In the genomic region with DNA sequence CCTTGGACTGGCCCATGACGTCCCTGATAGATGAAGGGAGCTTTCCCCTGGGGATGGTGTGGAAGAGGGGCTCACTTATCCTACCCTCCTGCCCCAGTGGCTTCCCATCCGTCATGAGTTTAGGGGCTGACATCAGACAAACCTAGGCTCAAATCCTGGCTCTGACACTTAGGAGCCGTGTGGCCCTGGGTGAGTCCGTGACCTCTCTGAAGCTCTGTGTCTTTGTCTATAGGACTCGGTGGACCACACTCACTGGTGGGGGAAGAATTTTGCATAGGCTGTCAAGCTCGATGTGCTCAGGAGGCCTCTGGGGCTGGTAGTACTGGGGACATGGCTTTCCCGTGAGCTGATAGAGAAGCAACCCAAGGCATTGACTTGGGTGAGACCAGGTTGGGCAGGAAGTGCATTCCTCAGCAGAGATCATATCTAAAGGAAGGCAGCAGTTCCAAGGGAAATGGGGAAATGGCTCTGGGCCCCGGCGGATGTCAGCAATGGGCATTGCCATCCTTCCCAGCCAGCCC, we compare ENCODE assay signal across 8 cellular contexts. TPM values are rescaled to one million over a fixed set of nuclear protein-coding genes. Genes with fewer than 3 reads are reported as not detected.
DNase-seq lines count a peak whose midpoint lies in the region; ATAC-seq, FAIRE-seq and TF ChIP-seq lines count a peak whose summit lies in the region.

No MANE protein-coding gene starts in this region.

- TF ChIP-seq CTCF in HepG2 (CRISPR knock-in tag; IDR thresholded peaks at IDR 0.05): no peak

- CTCF ChIA-PET in HepG2 (lab: Yijun Ruan, JAX; ENCODE audit: low intra/inter-chr PET ratio, low total read pairs): no interaction called here

- no peak overlapping the region for H2AFZ ChIP-seq in HepG2 (ENCODE audit: low read length)

- no peaks in the 10 kb centered on the region for H3K9me3 ChIP-seq in HepG2 (ENCODE audit: low read length)

- peaks cover under 1% of the 10 kb centered on the region for H3K27me3 Mint-ChIP-seq in activated T-helper 2 cell treated with anti-CD3 and anti-CD28 coated beads, Interferon-gamma antibody, Interleukin-2, Interleukin-4, amounts not matched to agents 10 μg/mL and 5 μg/mL and 100 μg/mL, durations not matched to agents 14 hours and 24 hours and 36 hours (ENCODE audit: low read depth)

- TF ChIP-seq EP300 in HepG2 (IDR thresholded peaks at IDR 0.05; ENCODE audit: low read depth in 2 of 2, low read length in 2 of 2): no peak
- no peak for TF ChIP-seq EP300 in HepG2 (CRISPR knock-in tag; IDR thresholded peaks at IDR 0.05; ENCODE audit: borderline replicate concordance)

- no peak overlapping the region; the same call in 1 of the 2 replicates for H3K9ac ChIP-seq in HepG2 (ENCODE audit: insufficient read depth, low read depth, low read length)

- H3K27me3 ChIP-seq in HepG2 (ENCODE audit: control insufficient read depth in 1 of 2, insufficient read depth in 2 of 2, low read length in 2 of 2): peaks cover 2 to 13% of the 10 kb centered on the region in 2 experiments; a peak in 4 of 5 replicates

- no peaks in the 10 kb centered on the region for H4K20me1 ChIP-seq in HepG2 (ENCODE audit: insufficient read depth, low read length)

- ATAC-seq in HG02610 (IDR thresholded peaks at IDR 0.05; ENCODE audit: unreplicated experiment) (peak; percentile 32), HepG2 (peak; percentile 41), GM18858 (IDR thresholded peaks at IDR 0.05; ENCODE audit: unreplicated experiment) (no peak), GM21723 (IDR thresholded peaks at IDR 0.05; ENCODE audit: unreplicated experiment) (no peak)

- peaks cover 16% of the 10 kb centered on the region for H3K4me1 Mint-ChIP-seq in activated T-helper 2 cell treated with anti-CD3 and anti-CD28 coated beads, Interferon-gamma antibody, Interleukin-2, Interleukin-4, amounts not matched to agents 10 μg/mL and 5 μg/mL and 100 μg/mL, durations not matched to agents 14 hours and 24 hours and 36 hours (ENCODE audit: low read depth)

- FAIRE-seq in HepG2 (lab: Jason Lieb, UNC): no peak

- no peak for TF ChIP-seq RAD21 in HepG2 (CRISPR knock-in tag; IDR thresholded peaks at IDR 0.05)

- BruUV-seq in HepG2 (replicated peaks; lab: Mats Ljungman, UMichigan): no TSS peak

- in situ Hi-C loops in HepG2 (cut with HindIII; ENCODE audit: extremely low pct_ligation_motif_present, low pct_unique_long_range_greater_than_20kb): no loop called here

- POLR2A ChIA-PET in HepG2 (lab: Yijun Ruan, JAX): interaction anchor here (0.9 kb wide), 1 partner anchor 37 kb away, joined by 3 read pairs; no protein-coding TSS in a partner anchor

- H3K27ac ChIP-seq in HepG2 (ENCODE audit: extremely low read length, insufficient read depth, low read length): no peak overlapping the region

- intact Hi-C loops in activated T-helper 2 cell treated with anti-CD3 and anti-CD28 coated beads, Interferon-gamma antibody, Interleukin-2, Interleukin-4, amounts not matched to agents 10 μg/mL and 5 μg/mL and 100 μg/mL, durations not matched to agents 14 hours and 24 hours and 36 hours (cut with micrococcal nuclease): loop anchor here (1.0 to 5.0 kb wide), 2 partner anchors 9 to 48 kb away; partner anchors contain the start of gene ILF3
- intact Hi-C loops in HepG2 (cut with micrococcal nuclease; ENCODE audit: unreplicated experiment): no loop called here

- peak overlapping the region; percentile 84 for H3K4me2 ChIP-seq in HepG2 (ENCODE audit: low read depth, low read length)

- no peaks in the 10 kb centered on the region for H3K36me3 ChIP-seq in HepG2 (replicated peaks in 1 of 2; ENCODE audit: control insufficient read depth in 1 of 2, insufficient read depth in 2 of 2, low read length in 2 of 2)

- no peaks in the 10 kb centered on the region for H3K79me2 ChIP-seq in HepG2 (ENCODE audit: insufficient read depth, low read length)

- H3K4me3 Mint-ChIP-seq in activated T-helper 2 cell treated with anti-CD3 and anti-CD28 coated beads, Interferon-gamma antibody, Interleukin-2, Interleukin-4, amounts not matched to agents 10 μg/mL and 5 μg/mL and 100 μg/mL, durations not matched to agents 14 hours and 24 hours and 36 hours (ENCODE audit: low read depth): peak overlapping the region; percentile 97

- no peak for TF ChIP-seq POLR2A in HepG2 (IDR thresholded peaks at IDR 0.05; ENCODE audit: insufficient read depth in 1 of 2, low read depth in 2 of 2, low read length in 2 of 2)

- DNase-seq in CD1c-positive myeloid dendritic cell (ENCODE audit: extremely low spot score) (peak; percentile 33), HepG2 (ENCODE audit: low spot score) (no peak), ureter (ENCODE audit: low spot score) (peak; percentile 60), iPS-NIHi7 (ENCODE audit: extremely low spot score) (no peak)
- no peak for DNase-seq in activated T-helper 2 cell treated with anti-CD3 and anti-CD28 coated beads, Interferon-gamma antibody, Interleukin-2, Interleukin-4, amounts not matched to agents 10 μg/mL and 5 μg/mL and 100 μg/mL, durations not matched to agents 14 hours and 24 hours and 36 hours (ENCODE audit: low spot score)

- H3K27ac Mint-ChIP-seq in activated T-helper 2 cell treated with anti-CD3 and anti-CD28 coated beads, Interferon-gamma antibody, Interleukin-2, Interleukin-4, amounts not matched to agents 10 μg/mL and 5 μg/mL and 100 μg/mL, durations not matched to agents 14 hours and 24 hours and 36 hours: peak overlapping the region; percentile 100

- H3K4me1 ChIP-seq in HepG2 (ENCODE audit: insufficient read depth, low read length): peaks cover 28% of the 10 kb centered on the region

- WGBS in HepG2 (ENCODE audit: low lambda C conversion rate): 25% methylated on average over 6 of the region's 9 CpGs

- no peaks in the 10 kb centered on the region for H3K9me3 Mint-ChIP-seq in activated T-helper 2 cell treated with anti-CD3 and anti-CD28 coated beads, Interferon-gamma antibody, Interleukin-2, Interleukin-4, amounts not matched to agents 10 μg/mL and 5 μg/mL and 100 μg/mL, durations not matched to agents 14 hours and 24 hours and 36 hours

- peaks cover 11% of the 10 kb centered on the region for H3K36me3 Mint-ChIP-seq in activated T-helper 2 cell treated with anti-CD3 and anti-CD28 coated beads, Interferon-gamma antibody, Interleukin-2, Interleukin-4, amounts not matched to agents 10 μg/mL and 5 μg/mL and 100 μg/mL, durations not matched to agents 14 hours and 24 hours and 36 hours (ENCODE audit: low read depth)

- no peak overlapping the region; a peak in 1 of 6 replicates for H3K4me3 ChIP-seq in HepG2 (replicated peaks in 1 of 3; ENCODE audit: insufficient read depth in 1 of 3, low read depth in 2 of 3, low read length in 3 of 3)

RNA-seq across cellular contexts. Expression of gene AP1M2, which starts 17.4 kb away (rescaled TPM):
- total RNA-seq in activated T-helper 2 cell treated with anti-CD3 and anti-CD28 coated beads, Interferon-gamma antibody, Interleukin-2, Interleukin-4, amounts not matched to agents 10 μg/mL and 5 μg/mL and 100 μg/mL, durations not matched to agents 14 hours and 24 hours and 36 hours: not detected in 2 replicates
- 76.8 and 82.9 TPM in 2 replicates for total RNA-seq in HepG2 (2016; rRNA removed; fragmentation: Illumina TruSeq; extraction: Trizol)
- 118 and 125 TPM in 2 replicates for total RNA-seq in HepG2 (2016; cell fraction: cytosol; rRNA removed; fragmentation: Illumina TruSeq; extraction: Trizol; ENCODE audit: low read depth)
- total RNA-seq in HepG2 (2016; cell fraction: insoluble cytoplasmic fraction; rRNA removed; fragmentation: Illumina TruSeq; extraction: Trizol): 76.9 and 81.0 TPM in 2 replicates
- 155 and 171 TPM in 2 replicates for total RNA-seq in HepG2 (2016; cell fraction: membrane; rRNA removed; fragmentation: Illumina TruSeq; extraction: Trizol)
- 20.9 and 33.5 TPM in 2 replicates for total RNA-seq in HepG2 (2016; cell fraction: nucleus; rRNA removed; fragmentation: Illumina TruSeq; extraction: Trizol)
- polyA plus RNA-seq in HepG2 (2011; rRNA removed): 6.3 and 11.0 TPM in 2 replicates
- polyA plus RNA-seq in HepG2 (2011; cell fraction: cytosol; rRNA removed): 9.9 and 10.4 TPM in 2 replicates
- polyA plus RNA-seq in HepG2 (2011; cell fraction: nucleus; rRNA removed): 5.0 and 7.5 TPM in 2 replicates
- polyA plus RNA-seq in HepG2 (2012): 15.7 and 24.8 TPM in 2 replicates
- 112 and 122 TPM in 2 replicates for polyA plus RNA-seq in HepG2 (2016; cell fraction: cytosol; fragmentation: Illumina TruSeq; extraction: Trizol; ENCODE audit: low read depth)
- 68.0 and 75.6 TPM in 2 replicates for polyA plus RNA-seq in HepG2 (2016; cell fraction: insoluble cytoplasmic fraction; fragmentation: Illumina TruSeq; extraction: Trizol; ENCODE audit: low read depth)
- 140 and 148 TPM in 2 replicates for polyA plus RNA-seq in HepG2 (2016; cell fraction: membrane; fragmentation: Illumina TruSeq; extraction: Trizol; ENCODE audit: low read depth)
- polyA plus RNA-seq in HepG2 (2016; cell fraction: nucleus; fragmentation: Illumina TruSeq; extraction: Trizol; ENCODE audit: insufficient read depth, low read depth): 52.2 and 56.2 TPM in 2 replicates
- polyA minus RNA-seq in HepG2 (2011; rRNA and poly(A)+ RNA removed; ENCODE audit: low replicate concordance): 5.0 and 16.3 TPM in 2 replicates
- 3.0 and 5.1 TPM in 2 replicates for polyA minus RNA-seq in HepG2 (2011; cell fraction: cytosol; rRNA and poly(A)+ RNA removed)
- polyA minus RNA-seq in HepG2 (2011; cell fraction: nucleus; rRNA and poly(A)+ RNA removed): 1.2 and 3.2 TPM in 2 replicates
- total RNA-seq in ureter: 81.4 TPM

RNA-seq across cellular contexts. Expression of gene SLC44A2, which starts 20.8 kb away (rescaled TPM):
- total RNA-seq in activated T-helper 2 cell treated with anti-CD3 and anti-CD28 coated beads, Interferon-gamma antibody, Interleukin-2, Interleukin-4, amounts not matched to agents 10 μg/mL and 5 μg/mL and 100 μg/mL, durations not matched to agents 14 hours and 24 hours and 36 hours: 83.0 and 87.4 TPM in 2 replicates
- total RNA-seq in HepG2 (2016; rRNA removed; fragmentation: Illumina TruSeq; extraction: Trizol): 2.3 and 2.4 TPM in 2 replicates
- total RNA-seq in HepG2 (2016; cell fraction: cytosol; rRNA removed; fragmentation: Illumina TruSeq; extraction: Trizol; ENCODE audit: low read depth): 1.2 and 2.2 TPM in 2 replicates
- total RNA-seq in HepG2 (2016; cell fraction: insoluble cytoplasmic fraction; rRNA removed; fragmentation: Illumina TruSeq; extraction: Trizol): 1.5 and 2.5 TPM in 2 replicates
- total RNA-seq in HepG2 (2016; cell fraction: membrane; rRNA removed; fragmentation: Illumina TruSeq; extraction: Trizol): 3.0 and 3.4 TPM in 2 replicates
- total RNA-seq in HepG2 (2016; cell fraction: nucleus; rRNA removed; fragmentation: Illumina TruSeq; extraction: Trizol): 3.2 and 3.4 TPM in 2 replicates
- 5.6 and 7.2 TPM in 2 replicates for polyA plus RNA-seq in HepG2 (2011; rRNA removed)
- 5.4 and 5.7 TPM in 2 replicates for polyA plus RNA-seq in HepG2 (2011; cell fraction: cytosol; rRNA removed)
- 11.3 and 11.8 TPM in 2 replicates for polyA plus RNA-seq in HepG2 (2011; cell fraction: nucleus; rRNA removed)
- polyA plus RNA-seq in HepG2 (2012): 5.9 and 8.2 TPM in 2 replicates
- 2.5 and 2.6 TPM in 2 replicates for polyA plus RNA-seq in HepG2 (2016; cell fraction: cytosol; fragmentation: Illumina TruSeq; extraction: Trizol; ENCODE audit: low read depth)
- 1.9 and 2.2 TPM in 2 replicates for polyA plus RNA-seq in HepG2 (2016; cell fraction: insoluble cytoplasmic fraction; fragmentation: Illumina TruSeq; extraction: Trizol; ENCODE audit: low read depth)
- polyA plus RNA-seq in HepG2 (2016; cell fraction: membrane; fragmentation: Illumina TruSeq; extraction: Trizol; ENCODE audit: low read depth): 4.7 and 5.1 TPM in 2 replicates
- 8.1 and 8.5 TPM in 2 replicates for polyA plus RNA-seq in HepG2 (2016; cell fraction: nucleus; fragmentation: Illumina TruSeq; extraction: Trizol; ENCODE audit: insufficient read depth, low read depth)
- polyA minus RNA-seq in HepG2 (2011; rRNA and poly(A)+ RNA removed; ENCODE audit: low replicate concordance): 13.9 and 134 TPM in 2 replicates
- 5.3 and 8.4 TPM in 2 replicates for polyA minus RNA-seq in HepG2 (2011; cell fraction: cytosol; rRNA and poly(A)+ RNA removed)
- 5.4 and 9.6 TPM in 2 replicates for polyA minus RNA-seq in HepG2 (2011; cell fraction: nucleus; rRNA and poly(A)+ RNA removed)
- 381 TPM for total RNA-seq in ureter

RNA-seq across cellular contexts. Expression of gene CDKN2D, which starts 35.7 kb away (rescaled TPM):
- total RNA-seq in activated T-helper 2 cell treated with anti-CD3 and anti-CD28 coated beads, Interferon-gamma antibody, Interleukin-2, Interleukin-4, amounts not matched to agents 10 μg/mL and 5 μg/mL and 100 μg/mL, durations not matched to agents 14 hours and 24 hours and 36 hours: 45.9 and 46.9 TPM in 2 replicates
- 4.8 and 5.4 TPM in 2 replicates for total RNA-seq in HepG2 (2016; rRNA removed; fragmentation: Illumina TruSeq; extraction: Trizol)
- 4.1 and 5.0 TPM in 2 replicates for total RNA-seq in HepG2 (2016; cell fraction: cytosol; rRNA removed; fragmentation: Illumina TruSeq; extraction: Trizol; ENCODE audit: low read depth)
- 4.8 and 5.1 TPM in 2 replicates for total RNA-seq in HepG2 (2016; cell fraction: insoluble cytoplasmic fraction; rRNA removed; fragmentation: Illumina TruSeq; extraction: Trizol)
- total RNA-seq in HepG2 (2016; cell fraction: membrane; rRNA removed; fragmentation: Illumina TruSeq; extraction: Trizol): 7.2 and 8.5 TPM in 2 replicates
- 2.6 and 3.2 TPM in 2 replicates for total RNA-seq in HepG2 (2016; cell fraction: nucleus; rRNA removed; fragmentation: Illumina TruSeq; extraction: Trizol)
- 8.0 and 8.6 TPM in 2 replicates for polyA plus RNA-seq in HepG2 (2011; rRNA removed)
- 9.2 and 13.0 TPM in 2 replicates for polyA plus RNA-seq in HepG2 (2011; cell fraction: cytosol; rRNA removed)
- 7.4 and 7.6 TPM in 2 replicates for polyA plus RNA-seq in HepG2 (2011; cell fraction: nucleus; rRNA removed)
- 2.5 and 6.6 TPM in 2 replicates for polyA plus RNA-seq in HepG2 (2012)
- 6.2 and 7.7 TPM in 2 replicates for polyA plus RNA-seq in HepG2 (2016; cell fraction: cytosol; fragmentation: Illumina TruSeq; extraction: Trizol; ENCODE audit: low read depth)
- 6.3 and 8.0 TPM in 2 replicates for polyA plus RNA-seq in HepG2 (2016; cell fraction: insoluble cytoplasmic fraction; fragmentation: Illumina TruSeq; extraction: Trizol; ENCODE audit: low read depth)
- polyA plus RNA-seq in HepG2 (2016; cell fraction: membrane; fragmentation: Illumina TruSeq; extraction: Trizol; ENCODE audit: low read depth): 8.2 and 8.7 TPM in 2 replicates
- polyA plus RNA-seq in HepG2 (2016; cell fraction: nucleus; fragmentation: Illumina TruSeq; extraction: Trizol; ENCODE audit: insufficient read depth, low read depth): 11.5 and 12.4 TPM in 2 replicates
- 7.8 and 7.9 TPM in 2 replicates for polyA minus RNA-seq in HepG2 (2011; rRNA and poly(A)+ RNA removed; ENCODE audit: low replicate concordance)
- polyA minus RNA-seq in HepG2 (2011; cell fraction: cytosol; rRNA and poly(A)+ RNA removed): 1.8 and 2.3 TPM in 2 replicates
- polyA minus RNA-seq in HepG2 (2011; cell fraction: nucleus; rRNA and poly(A)+ RNA removed): 0.39 and 0.87 TPM in 2 replicates
- total RNA-seq in ureter: 5.4 TPM

RNA-seq across cellular contexts. Expression of gene KRI1, which starts 38.7 kb away (rescaled TPM):
- total RNA-seq in activated T-helper 2 cell treated with anti-CD3 and anti-CD28 coated beads, Interferon-gamma antibody, Interleukin-2, Interleukin-4, amounts not matched to agents 10 μg/mL and 5 μg/mL and 100 μg/mL, durations not matched to agents 14 hours and 24 hours and 36 hours: 66.7 and 69.5 TPM in 2 replicates
- 10.2 and 11.7 TPM in 2 replicates for total RNA-seq in HepG2 (2016; rRNA removed; fragmentation: Illumina TruSeq; extraction: Trizol)
- total RNA-seq in HepG2 (2016; cell fraction: cytosol; rRNA removed; fragmentation: Illumina TruSeq; extraction: Trizol; ENCODE audit: low read depth): 2.3 and 3.1 TPM in 2 replicates
- total RNA-seq in HepG2 (2016; cell fraction: insoluble cytoplasmic fraction; rRNA removed; fragmentation: Illumina TruSeq; extraction: Trizol): 8.4 and 12.8 TPM in 2 replicates
- 3.2 and 3.9 TPM in 2 replicates for total RNA-seq in HepG2 (2016; cell fraction: membrane; rRNA removed; fragmentation: Illumina TruSeq; extraction: Trizol)
- total RNA-seq in HepG2 (2016; cell fraction: nucleus; rRNA removed; fragmentation: Illumina TruSeq; extraction: Trizol): 9.0 and 10.0 TPM in 2 replicates
- 9.1 and 12.7 TPM in 2 replicates for polyA plus RNA-seq in HepG2 (2011; rRNA removed)
- polyA plus RNA-seq in HepG2 (2011; cell fraction: cytosol; rRNA removed): 4.8 and 4.9 TPM in 2 replicates
- 29.3 and 32.2 TPM in 2 replicates for polyA plus RNA-seq in HepG2 (2011; cell fraction: nucleus; rRNA removed)
- 12.5 and 15.9 TPM in 2 replicates for polyA plus RNA-seq in HepG2 (2012)
- polyA plus RNA-seq in HepG2 (2016; cell fraction: cytosol; fragmentation: Illumina TruSeq; extraction: Trizol; ENCODE audit: low read depth): 1.9 and 2.1 TPM in 2 replicates
- polyA plus RNA-seq in HepG2 (2016; cell fraction: insoluble cytoplasmic fraction; fragmentation: Illumina TruSeq; extraction: Trizol; ENCODE audit: low read depth): 11.0 and 12.8 TPM in 2 replicates
- polyA plus RNA-seq in HepG2 (2016; cell fraction: membrane; fragmentation: Illumina TruSeq; extraction: Trizol; ENCODE audit: low read depth): 3.0 and 4.1 TPM in 2 replicates
- 59.6 and 63.0 TPM in 2 replicates for polyA plus RNA-seq in HepG2 (2016; cell fraction: nucleus; fragmentation: Illumina TruSeq; extraction: Trizol; ENCODE audit: insufficient read depth, low read depth)
- 12.6 and 33.9 TPM in 2 replicates for polyA minus RNA-seq in HepG2 (2011; rRNA and poly(A)+ RNA removed; ENCODE audit: low replicate concordance)
- polyA minus RNA-seq in HepG2 (2011; cell fraction: cytosol; rRNA and poly(A)+ RNA removed): 5.1 and 8.9 TPM in 2 replicates
- 8.8 and 9.8 TPM in 2 replicates for polyA minus RNA-seq in HepG2 (2011; cell fraction: nucleus; rRNA and poly(A)+ RNA removed)
- 32.5 TPM for total RNA-seq in ureter

RNA-seq across cellular contexts. Expression of gene ILF3, which starts 49.6 kb away (rescaled TPM):
- total RNA-seq in activated T-helper 2 cell treated with anti-CD3 and anti-CD28 coated beads, Interferon-gamma antibody, Interleukin-2, Interleukin-4, amounts not matched to agents 10 μg/mL and 5 μg/mL and 100 μg/mL, durations not matched to agents 14 hours and 24 hours and 36 hours: 509 and 523 TPM in 2 replicates
- total RNA-seq in HepG2 (2016; rRNA removed; fragmentation: Illumina TruSeq; extraction: Trizol) (120 and 127 TPM in 2 replicates), ureter (331 TPM)
- 19.6 and 21.2 TPM in 2 replicates for total RNA-seq in HepG2 (2016; cell fraction: cytosol; rRNA removed; fragmentation: Illumina TruSeq; extraction: Trizol; ENCODE audit: low read depth)
- 113 and 122 TPM in 2 replicates for total RNA-seq in HepG2 (2016; cell fraction: insoluble cytoplasmic fraction; rRNA removed; fragmentation: Illumina TruSeq; extraction: Trizol)
- total RNA-seq in HepG2 (2016; cell fraction: membrane; rRNA removed; fragmentation: Illumina TruSeq; extraction: Trizol): 63.1 and 64.0 TPM in 2 replicates
- 133 and 160 TPM in 2 replicates for total RNA-seq in HepG2 (2016; cell fraction: nucleus; rRNA removed; fragmentation: Illumina TruSeq; extraction: Trizol)
- polyA plus RNA-seq in HepG2 (2011; rRNA removed): 173 and 195 TPM in 2 replicates
- polyA plus RNA-seq in HepG2 (2011; cell fraction: cytosol; rRNA removed): 59.6 and 75.2 TPM in 2 replicates
- polyA plus RNA-seq in HepG2 (2011; cell fraction: nucleus; rRNA removed): 588 and 668 TPM in 2 replicates
- polyA plus RNA-seq in HepG2 (2012): 153 and 159 TPM in 2 replicates
- polyA plus RNA-seq in HepG2 (2016; cell fraction: cytosol; fragmentation: Illumina TruSeq; extraction: Trizol; ENCODE audit: low read depth): 18.4 and 19.6 TPM in 2 replicates
- polyA plus RNA-seq in HepG2 (2016; cell fraction: insoluble cytoplasmic fraction; fragmentation: Illumina TruSeq; extraction: Trizol; ENCODE audit: low read depth): 178 and 216 TPM in 2 replicates
- 54.0 and 61.1 TPM in 2 replicates for polyA plus RNA-seq in HepG2 (2016; cell fraction: membrane; fragmentation: Illumina TruSeq; extraction: Trizol; ENCODE audit: low read depth)
- 615 and 640 TPM in 2 replicates for polyA plus RNA-seq in HepG2 (2016; cell fraction: nucleus; fragmentation: Illumina TruSeq; extraction: Trizol; ENCODE audit: insufficient read depth, low read depth)
- polyA minus RNA-seq in HepG2 (2011; rRNA and poly(A)+ RNA removed; ENCODE audit: low replicate concordance): 139 and 144 TPM in 2 replicates
- 65.3 and 73.2 TPM in 2 replicates for polyA minus RNA-seq in HepG2 (2011; cell fraction: cytosol; rRNA and poly(A)+ RNA removed)
- polyA minus RNA-seq in HepG2 (2011; cell fraction: nucleus; rRNA and poly(A)+ RNA removed): 154 and 157 TPM in 2 replicates

Comparison
In these comparisons a context has a peak if more than half of its experiments do, and no peak if none do; other contexts are left out.
1. DNase-seq: peak in CD1c-positive myeloid dendritic cell (single experiment) and ureter (single experiment); none in activated T-helper 2 cell treated with anti-CD3 and anti-CD28 coated beads, Interferon-gamma antibody, Interleukin-2, Interleukin-4, amounts not matched to agents 10 μg/mL and 5 μg/mL and 100 μg/mL, durations not matched to agents 14 hours and 24 hours and 36 hours (single experiment), HepG2 (single experiment) and iPS-NIHi7 (single experiment).
2. ATAC-seq: peak in HG02610 (single experiment) and HepG2 (single experiment); none in GM18858 (single experiment) and GM21723 (single experiment).
3. RNA of gene AP1M2, which starts 17.4 kb away (total RNA-seq): 81.4 TPM in ureter (single experiment) and 20.9 to 171 TPM in HepG2; not detected in activated T-helper 2 cell treated with anti-CD3 and anti-CD28 coated beads, Interferon-gamma antibody, Interleukin-2, Interleukin-4, amounts not matched to agents 10 μg/mL and 5 μg/mL and 100 μg/mL, durations not matched to agents 14 hours and 24 hours and 36 hours; every median in the first group is over 10 times any median in the second.
4. RNA of gene SLC44A2, which starts 20.8 kb away (total RNA-seq): 381 TPM in ureter (single experiment) and 83.0 to 87.4 TPM in activated T-helper 2 cell treated with anti-CD3 and anti-CD28 coated beads, Interferon-gamma antibody, Interleukin-2, Interleukin-4, amounts not matched to agents 10 μg/mL and 5 μg/mL and 100 μg/mL, durations not matched to agents 14 hours and 24 hours and 36 hours; 1.2 to 3.4 TPM in HepG2; every median in the first group is over 10 times any median in the second.